2 cellular contexts compared by ENCODE assay signal in the genomic region with DNA sequence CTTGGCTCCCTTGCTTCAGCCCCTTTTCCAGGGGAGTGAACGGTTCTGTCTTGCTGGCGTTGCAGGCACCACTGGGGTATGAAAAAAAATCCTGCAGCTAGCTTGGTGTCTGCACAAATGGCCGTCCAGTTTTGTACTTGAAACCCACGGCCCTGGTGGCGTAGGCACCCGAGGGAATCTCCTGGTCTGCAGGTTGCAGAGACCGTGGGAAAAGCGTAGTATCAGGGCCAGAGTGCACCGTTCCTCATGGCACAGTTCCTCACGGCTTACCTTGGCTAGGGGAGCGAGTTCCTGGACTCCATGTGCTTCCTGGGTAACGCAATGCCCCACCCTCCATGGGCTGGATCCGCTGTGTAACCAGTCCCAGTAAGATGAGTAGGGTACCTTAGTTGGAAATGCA.
TF ChIP-seq lines count a peak whose summit lies in the region.

No MANE protein-coding gene starts in this region.

TF ChIP-seq in HepG2, 621 proteins besides CTCF, POLR2A, EP300 and RAD21:
- TF ChIP-seq SCMH1 (CRISPR knock-in tag; IDR thresholded peaks at IDR 0.05; ENCODE audit: borderline replicate concordance) (no peak), MEIS1 (CRISPR knock-in tag; IDR thresholded peaks at IDR 0.05; ENCODE audit: borderline replicate concordance) (no peak), SRSF4 (IDR thresholded peaks at IDR 0.05; ENCODE audit: low read depth, low read length, poor library complexity, severe bottlenecking) (no peak)
- TF ChIP-seq, protein P1, sequence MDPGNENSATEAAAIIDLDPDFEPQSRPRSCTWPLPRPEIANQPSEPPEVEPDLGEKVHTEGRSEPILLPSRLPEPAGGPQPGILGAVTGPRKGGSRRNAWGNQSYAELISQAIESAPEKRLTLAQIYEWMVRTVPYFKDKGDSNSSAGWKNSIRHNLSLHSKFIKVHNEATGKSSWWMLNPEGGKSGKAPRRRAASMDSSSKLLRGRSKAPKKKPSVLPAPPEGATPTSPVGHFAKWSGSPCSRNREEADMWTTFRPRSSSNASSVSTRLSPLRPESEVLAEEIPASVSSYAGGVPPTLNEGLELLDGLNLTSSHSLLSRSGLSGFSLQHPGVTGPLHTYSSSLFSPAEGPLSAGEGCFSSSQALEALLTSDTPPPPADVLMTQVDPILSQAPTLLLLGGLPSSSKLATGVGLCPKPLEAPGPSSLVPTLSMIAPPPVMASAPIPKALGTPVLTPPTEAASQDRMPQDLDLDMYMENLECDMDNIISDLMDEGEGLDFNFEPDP (CRISPR knock-in tag; conservative IDR thresholded peaks at IDR 0.05): 0 out of 2 replicates have a peak, but pooled peaks have one; percentile 63

TF ChIP-seq in H1, 55 proteins besides CTCF, POLR2A, EP300 and RAD21:
- no peak for TF ChIP-seq TCF12 (IDR thresholded peaks at IDR 0.05; ENCODE audit: low read depth, low read length)
- no peak for TF ChIP-seq MAFK (IDR thresholded peaks at IDR 0.05; ENCODE audit: low read depth, low read length)
- no peak for TF ChIP-seq YY1 (IDR thresholded peaks at IDR 0.05; ENCODE audit: low read depth, low read length)
- TF ChIP-seq BRCA1 (IDR thresholded peaks at IDR 0.05; ENCODE audit: low read depth, low read length): no peak
- TF ChIP-seq NANOG (IDR thresholded peaks at IDR 0.05; ENCODE audit: insufficient read depth, low read depth, low read length, poor library complexity, severe bottlenecking): no peak
- no peak for TF ChIP-seq ATF3 (IDR thresholded peaks at IDR 0.05; ENCODE audit: insufficient read depth, low read depth, low read length)
- TF ChIP-seq, protein P2, sequence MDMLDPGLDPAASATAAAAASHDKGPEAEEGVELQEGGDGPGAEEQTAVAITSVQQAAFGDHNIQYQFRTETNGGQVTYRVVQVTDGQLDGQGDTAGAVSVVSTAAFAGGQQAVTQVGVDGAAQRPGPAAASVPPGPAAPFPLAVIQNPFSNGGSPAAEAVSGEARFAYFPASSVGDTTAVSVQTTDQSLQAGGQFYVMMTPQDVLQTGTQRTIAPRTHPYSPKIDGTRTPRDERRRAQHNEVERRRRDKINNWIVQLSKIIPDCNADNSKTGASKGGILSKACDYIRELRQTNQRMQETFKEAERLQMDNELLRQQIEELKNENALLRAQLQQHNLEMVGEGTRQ (IDR thresholded peaks at IDR 0.05; ENCODE audit: low read length): no peak
- TF ChIP-seq HDAC2 (IDR thresholded peaks at IDR 0.05; ENCODE audit: borderline replicate concordance in 1 of 2, low read depth in 2 of 2, low read length in 2 of 2): no peak
- TF ChIP-seq CTBP2 (IDR thresholded peaks at IDR 0.05; ENCODE audit: borderline replicate concordance, insufficient read depth, insufficient read length, low read length): no peak
- no peak for TF ChIP-seq FOSL1 (IDR thresholded peaks at IDR 0.05; ENCODE audit: insufficient read depth, low read depth, low read length)
